In genomic region chr14:102838531-102838930, GRCh38 we compare ENCODE assay signal across 1 cellular context.
TF ChIP-seq lines count a peak whose summit lies in the region.

No MANE protein-coding gene starts in this region.

TF ChIP-seq in H1, 55 proteins besides CTCF, POLR2A, EP300 and RAD21:
- 0 out of 2 replicates have a peak, but pooled peaks have one; percentile 17 for TF ChIP-seq SUZ12 (IDR thresholded peaks at IDR 0.05; ENCODE audit: low read length)
- TF ChIP-seq BRCA1 (IDR thresholded peaks at IDR 0.05; ENCODE audit: low read depth, low read length) = no peak
